In genomic region chr1:206703647-206704046, GRCh38 we compare ENCODE assay signal across 9 cellular contexts. TPM values are rescaled to one million over a fixed set of nuclear protein-coding genes. Genes with fewer than 3 reads are reported as not detected.
DNase-seq lines count a peak whose midpoint lies in the region; ATAC-seq lines count a peak whose summit lies in the region.
"Had no signal": no experiment of that assay in that cellular context is flagged by ENCODE, and none has a peak within 500 bp of the region (broad histone marks: within the 10 kb centered on the region; RNA-seq: fewer than 3 reads in every experiment).

No MANE protein-coding gene starts in this region.

- ATAC-seq in GM18870 (IDR thresholded peaks at IDR 0.05; ENCODE audit: unreplicated experiment) (peak; percentile 55), HG03571 (IDR thresholded peaks at IDR 0.05; ENCODE audit: unreplicated experiment) (peak; percentile 56), HG03469 (IDR thresholded peaks at IDR 0.05; ENCODE audit: unreplicated experiment) (no peak)

- peaks cover 2% of the 10 kb centered on the region for H3K36me3 Mint-ChIP-seq in activated naive CD4-positive, alpha-beta T cell treated with anti-CD3 and anti-CD28 coated beads, Interleukin-2, amount 50 U/mL, for 24 hours

- H3K27ac Mint-ChIP-seq in activated naive CD4-positive, alpha-beta T cell treated with anti-CD3 and anti-CD28 coated beads, Interleukin-2, amount 50 U/mL, for 24 hours, result peak overlapping the region; percentile 75

- H3K36me3 ChIP-seq in MG63, result 0 out of 2 replicates have a peak, but pooled peaks cover 3% of the 10 kb centered on the region

- no peak overlapping the region for H3K4me3 ChIP-seq in MG63

- H3K4me1 Mint-ChIP-seq in activated naive CD4-positive, alpha-beta T cell treated with anti-CD3 and anti-CD28 coated beads, Interleukin-2, amount 50 U/mL, for 24 hours, result peaks cover 90% of the 10 kb centered on the region

- peak; percentile 53 for DNase-seq in stimulated activated CD4-positive, alpha-beta T cell treated with anti-CD3 and anti-CD28 coated beads, Interleukin-1b, Interleukin-23, amount 100 ng/mL, for 48 hours
- DNase-seq in MG63 (no peak), amniotic stem cell (lab: John Stamatoyannopoulos, UW) (no peak), T1000 (lab: John Stamatoyannopoulos, UW) (no peak)
- DNase-seq: small intestine had no signal

- H3K9me3 ChIP-seq in MG63, result no peaks in the 10 kb centered on the region

- no peaks in the 10 kb centered on the region for H3K27me3 Mint-ChIP-seq in activated naive CD4-positive, alpha-beta T cell treated with anti-CD3 and anti-CD28 coated beads, Interleukin-2, amount 50 U/mL, for 24 hours

- H3K27me3 ChIP-seq in MG63, result no peaks in the 10 kb centered on the region

- peak overlapping the region; percentile 69 for H3K4me3 Mint-ChIP-seq in activated naive CD4-positive, alpha-beta T cell treated with anti-CD3 and anti-CD28 coated beads, Interleukin-2, amount 50 U/mL, for 24 hours

- no peaks in the 10 kb centered on the region for H3K9me3 Mint-ChIP-seq in activated naive CD4-positive, alpha-beta T cell treated with anti-CD3 and anti-CD28 coated beads, Interleukin-2, amount 50 U/mL, for 24 hours

RNA-seq across cellular contexts. Expression of gene MAPKAPK2, which starts 18.9 kb away (rescaled TPM):
- total RNA-seq in MG63 (2014; rRNA removed; shearing (Covaris generic); ENCODE audit: low replicate concordance), result 28.1 and 32.3 TPM in 2 replicates
